Comparison of ENCODE assay signal across 21 cellular contexts in genomic region chr2:201275991-201276390, GRCh38. TPM values are rescaled to one million over a fixed set of nuclear protein-coding genes. Genes with fewer than 3 reads are reported as not detected.
DNase-seq lines count a peak whose midpoint lies in the region; ATAC-seq and TF ChIP-seq lines count a peak whose summit lies in the region.
"Had no signal": no experiment of that assay in that cellular context is flagged by ENCODE, and none has a peak within 500 bp of the region (broad histone marks: within the 10 kb centered on the region; RNA-seq: fewer than 3 reads in every experiment).

No MANE protein-coding gene starts in this region.

- H3K27ac ChIP-seq in endodermal cell (ENCODE audit: low read depth, low read length) (no peak overlapping the region), neuronal stem cell (replicated peaks; ENCODE audit: low read length) (no peak overlapping the region), sigmoid colon (no peak overlapping the region)
- H3K27ac ChIP-seq: tibial nerve had no signal

- TF ChIP-seq EP300 in sigmoid colon (IDR thresholded peaks at IDR 0.05) = no peak

- H2BK12ac ChIP-seq in neuronal stem cell (ENCODE audit: low read length) = no peak overlapping the region

- H2AK5ac ChIP-seq in neuronal stem cell (ENCODE audit: low read depth, low read length) = no peak overlapping the region

- WGBS in endodermal cell (ENCODE audit: insufficient coverage in 1 of 2, insufficient read length in 1 of 2), 2 experiments = 85 to 92% methylated on average over 4 to 5 of the region's 5 CpGs
- WGBS in neuronal stem cell (ENCODE audit: extremely low coverage in 2 of 2, insufficient read length in 2 of 2, insufficient replicate concordance in 1 of 2), 2 donors = no CpG with 5 or more reads among the region's 5 CpGs
- WGBS in sigmoid colon, 2 donors = 88 to 93% methylated on average over 5 of the region's 5 CpGs

- H3K27me3 ChIP-seq in Loucy (ENCODE audit: insufficient read depth, low read length, poor library complexity, severe bottlenecking) (no peaks in the 10 kb centered on the region), endodermal cell (ENCODE audit: control insufficient read depth, insufficient read depth, low read length, poor library complexity, severe bottlenecking) (no peaks in the 10 kb centered on the region), neuronal stem cell (ENCODE audit: control insufficient read depth in 3 of 3, insufficient read depth in 3 of 3, low read depth in 1 of 3, low read length in 3 of 3) (no peaks in the 10 kb centered on the region), sigmoid colon (no peaks in the 10 kb centered on the region)
- H3K27me3 ChIP-seq: tibial nerve had no signal

- H3K4me3 Mint-ChIP-seq in endodermal cell = no peak overlapping the region

- no peaks in the 10 kb centered on the region for H3K79me1 ChIP-seq in neuronal stem cell (ENCODE audit: low read depth, low read length)

- H2BK5ac ChIP-seq in neuronal stem cell (ENCODE audit: low read length) = no peak overlapping the region

- no peaks in the 10 kb centered on the region for H3F3A ChIP-seq in Loucy (ENCODE audit: low read depth)

- TF ChIP-seq CTCF in Loucy (conservative IDR thresholded peaks at IDR 0.05; ENCODE audit: low read length) (peak; percentile 53), endodermal cell (conservative IDR thresholded peaks at IDR 0.05) (peak; percentile 77), sigmoid colon (IDR thresholded peaks at IDR 0.05) (no peak)

- H3K18ac ChIP-seq in neuronal stem cell (ENCODE audit: low read length) = no peak overlapping the region

- no peak overlapping the region for H3K27ac Mint-ChIP-seq in endodermal cell

- no peak overlapping the region for H2AFZ ChIP-seq in Loucy (ENCODE audit: low read length)
- no peak overlapping the region for H2AFZ ChIP-seq in neuronal stem cell (ENCODE audit: low read length)

- no peaks in the 10 kb centered on the region for H3K9me2 ChIP-seq in Loucy (replicated peaks; ENCODE audit: low read depth, low read length)

- DNase-seq in NCI-H82 (lab: John Stamatoyannopoulos, UW) (peak; percentile 17), NCI-H82 treated with DMSO at 0.1 percent for 48 hours (lab: John Stamatoyannopoulos, UW; ENCODE audit: unreplicated experiment) (no peak), endodermal cell (peak; percentile 82), neuronal stem cell (ENCODE audit: low spot score) (no peak), sigmoid colon (no peak), DMS 273 (lab: John Stamatoyannopoulos, UW; ENCODE audit: unreplicated experiment) (no peak)
- DNase-seq: 8988T; activated naive CD4-positive, alpha-beta T cell treated with Interleukin-2 at 50 U/mL for 16 hours; C1 segment of cervical spinal cord; DMS79 treated with DMSO at 0.1 percent for 48 hours; erythroblast; NCI-H1694; NCI-H2227 treated with DMSO at 0.1 percent for 48 hours; NK-92 treated with Interleukin-12 subunit alpha and Interleukin-12 subunit beta, amount 100 ng/mL, for 24 hours; stimulated activated naive CD4-positive, alpha-beta T cell treated with Interleukin-2 at 50 U/mL for 16 hours had no signal

- H3K9me3 Mint-ChIP-seq in endodermal cell = no peaks in the 10 kb centered on the region

- H2BK120ac ChIP-seq in neuronal stem cell (ENCODE audit: low read depth, low read length) = no peak overlapping the region

- H3K4me2 ChIP-seq in Loucy (ENCODE audit: low read depth, low read length, poor library complexity, severe bottlenecking) = no peak overlapping the region
- no peak overlapping the region for H3K4me2 ChIP-seq in neuronal stem cell (ENCODE audit: insufficient read depth, low read length, poor library complexity, severe bottlenecking)

- no peak overlapping the region for H3K14ac ChIP-seq in neuronal stem cell (ENCODE audit: low read length)

- H3K9ac ChIP-seq in Loucy (ENCODE audit: low read depth, low read length, poor library complexity, severe bottlenecking) (no peak overlapping the region), endodermal cell (ENCODE audit: extremely low read depth, low read length, poor library complexity, severe bottlenecking) (no peak overlapping the region), neuronal stem cell (ENCODE audit: low read depth, low read length, poor library complexity) (no peak overlapping the region)

- H3K27me3 Mint-ChIP-seq in endodermal cell (ENCODE audit: insufficient read depth) = no peaks in the 10 kb centered on the region

- no peak overlapping the region for H3K4ac ChIP-seq in neuronal stem cell (ENCODE audit: low read length)

- H4K91ac ChIP-seq in neuronal stem cell (ENCODE audit: low read depth, low read length, poor library complexity) = no peak overlapping the region

- H2BK15ac ChIP-seq in neuronal stem cell (ENCODE audit: low read length) = no peak overlapping the region

- H3K9me3 ChIP-seq in Loucy (ENCODE audit: insufficient read depth, low read depth, low read length) (no peaks in the 10 kb centered on the region), endodermal cell (ENCODE audit: control insufficient read depth, low read length) (no peaks in the 10 kb centered on the region), neuronal stem cell (replicated peaks in 1 of 2; ENCODE audit: control insufficient read depth in 2 of 2, insufficient read depth in 1 of 2, low read depth in 1 of 2, low read length in 2 of 2) (no peaks in the 10 kb centered on the region), sigmoid colon (no peaks in the 10 kb centered on the region)
- H3K9me3 ChIP-seq: tibial nerve had no signal

- H3K36me3 ChIP-seq in Loucy (ENCODE audit: insufficient read depth, low read length) = peaks cover 88% of the 10 kb centered on the region
- H3K36me3 ChIP-seq in endodermal cell (ENCODE audit: control insufficient read depth, insufficient read depth, low read length) = no peaks in the 10 kb centered on the region
- peaks cover 0 to 16% of the 10 kb centered on the region in 2 donors for H3K36me3 ChIP-seq in neuronal stem cell (replicated peaks in 1 of 2; ENCODE audit: control insufficient read depth in 2 of 2, insufficient read depth in 2 of 2, low read length in 2 of 2)
- H3K36me3 ChIP-seq in sigmoid colon = peaks cover 0 to 57% (median 15%) of the 10 kb centered on the region in 4 donors

- intact Hi-C loops in sigmoid colon (cut with DNase I) = no loop called here

- H3K4me3 ChIP-seq in Loucy (ENCODE audit: low read length, poor library complexity, severe bottlenecking) (no peak overlapping the region), endodermal cell (ENCODE audit: low read length) (no peak overlapping the region), neuronal stem cell (ENCODE audit: low read length in 2 of 2) (no peak overlapping the region), sigmoid colon (no peak overlapping the region)
- H3K4me3 ChIP-seq: coronary artery, lung, tibial nerve had no signal

- H3K4me1 ChIP-seq in Loucy (ENCODE audit: insufficient read depth, low read length, poor library complexity, severe bottlenecking) (peaks cover 6% of the 10 kb centered on the region), endodermal cell (ENCODE audit: control insufficient read depth, insufficient read depth, low read length) (no peaks in the 10 kb centered on the region), neuronal stem cell (ENCODE audit: control insufficient read depth in 2 of 2, insufficient read depth in 1 of 2, low read depth in 1 of 2, low read length in 2 of 2) (no peaks in the 10 kb centered on the region), sigmoid colon (peaks cover 0 to 6% (median 0%) of the 10 kb centered on the region in 4 donors)

- peaks cover 9% of the 10 kb centered on the region for H4K20me1 ChIP-seq in Loucy (ENCODE audit: insufficient read depth, low read length, poor library complexity, severe bottlenecking)

- H3K23ac ChIP-seq in neuronal stem cell (ENCODE audit: low read depth, low read length, poor library complexity) = peak overlapping the region; percentile 68

- ATAC-seq in GM21576 (IDR thresholded peaks at IDR 0.05; ENCODE audit: unreplicated experiment) = no peak
- ATAC-seq: Right ventricle myocardium inferior had no signal

- no peak overlapping the region for H4K8ac ChIP-seq in neuronal stem cell (ENCODE audit: low read depth, low read length)

- H3K36me3 Mint-ChIP-seq in endodermal cell (ENCODE audit: low read depth) = peaks cover 3% of the 10 kb centered on the region

- peaks cover 22% of the 10 kb centered on the region; the same call in 1 of the 2 replicates for H3K79me2 ChIP-seq in Loucy (ENCODE audit: insufficient read depth, low read length)

- no peaks in the 10 kb centered on the region for H3K4me1 Mint-ChIP-seq in endodermal cell

- TF ChIP-seq POLR2A in sigmoid colon (IDR thresholded peaks at IDR 0.05) = no peak

RNA-seq across cellular contexts. Expression of gene CASP8, which starts 15.7 kb away (rescaled TPM):
- 1 to 10 TPM; 5.4 to 9.0 TPM for total RNA-seq in endodermal cell
- 1.4 TPM for polyA plus RNA-seq in endodermal cell (2013, experiment 1 of 2)
- polyA plus RNA-seq in endodermal cell (2013, experiment 2 of 2) = 0.75 TPM
- 0.20 TPM for polyA plus RNA-seq in neuronal stem cell (2013, experiment 1 of 2)
- 0.12 TPM for polyA plus RNA-seq in neuronal stem cell (2013, experiment 2 of 2)
- total RNA-seq in sigmoid colon = 10 to 100 TPM in 1 of 4 donors, 1 to 10 TPM in 3; 4.9 to 13.0 (median 8.4) TPM
- polyA plus RNA-seq in sigmoid colon = 10 to 100 TPM; 15.6 to 28.7 (median 18.7) TPM

Comparison
In these comparisons a context has a peak if more than half of its experiments do, and no peak if none do; other contexts are left out.
1. DNase-seq: peak in NCI-H82 (single experiment) and endodermal cell (single experiment); none in NCI-H82 treated with DMSO at 0.1 percent for 48 hours (single experiment), neuronal stem cell (single experiment), sigmoid colon (single experiment) and DMS 273 (single experiment).
2. CTCF ChIP-seq: peak in Loucy (single experiment) and endodermal cell (single experiment); none in sigmoid colon (0 of 4).